ENCODE assay signal across 9 cellular contexts in the genomic region with DNA sequence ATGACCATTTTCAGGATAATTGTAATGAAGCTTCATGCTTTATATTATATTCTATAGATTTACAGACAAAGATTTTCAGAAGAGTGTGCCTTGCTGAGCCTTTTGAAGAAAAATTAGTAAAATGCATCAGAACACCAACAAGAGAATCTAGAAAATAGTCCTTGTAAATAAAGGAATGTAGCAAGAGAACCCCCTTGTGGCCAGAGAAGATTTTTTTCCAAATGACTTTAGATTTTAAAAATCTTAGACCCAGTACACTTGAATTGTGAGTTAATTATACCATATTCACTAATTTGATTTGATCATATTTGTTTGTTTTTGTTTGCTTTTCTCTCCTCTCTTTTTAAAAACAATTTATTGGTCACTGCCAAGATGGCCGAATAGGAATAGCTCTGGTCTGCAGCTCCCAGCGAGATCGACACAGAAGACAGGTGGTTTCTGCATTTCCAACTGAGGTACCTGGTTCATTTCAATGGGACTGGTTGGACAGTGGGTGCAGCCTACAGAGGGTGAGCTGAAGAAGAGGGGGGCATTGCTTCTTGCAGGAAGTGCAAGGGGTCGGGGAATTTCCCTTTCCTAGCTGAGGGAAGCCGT. TPM values are rescaled to one million over a fixed set of nuclear protein-coding genes. Genes with fewer than 3 reads are reported as not detected.
DNase-seq lines count a peak whose midpoint lies in the region; ATAC-seq, FAIRE-seq and TF ChIP-seq lines count a peak whose summit lies in the region.
"Had no signal": no experiment of that assay in that cellular context is flagged by ENCODE, and none has a peak within 500 bp of the region (broad histone marks: within the 10 kb centered on the region; RNA-seq: fewer than 3 reads in every experiment).

No MANE protein-coding gene starts in this region.

- no peak for FAIRE-seq in K562 (lab: Jason Lieb, UNC)

- H3K36me3 ChIP-seq in K562 (ENCODE audit: control insufficient read depth, insufficient read depth, low read length): no peaks in the 10 kb centered on the region

- H3K4me3 Mint-ChIP-seq in activated T-helper 2 cell treated with anti-CD3 and anti-CD28 coated beads, Interferon-gamma antibody, Interleukin-2, Interleukin-4, amounts not matched to agents 10 μg/mL and 5 μg/mL and 100 μg/mL, durations not matched to agents 14 hours and 24 hours and 36 hours (ENCODE audit: low read depth): no peak overlapping the region

- H3K4me1 ChIP-seq in K562 (replicated peaks in 1 of 2; ENCODE audit: control insufficient read depth in 2 of 2, insufficient read depth in 2 of 2, low read length in 2 of 2): no peaks in the 10 kb centered on the region

- 0% methylated on average over 5 of the region's 5 CpGs for WGBS in K562 (ENCODE audit: insufficient coverage, low coverage, missing lambda C conversion rate)

- H3K9me3 ChIP-seq in K562 (replicated peaks; ENCODE audit: control insufficient read depth, insufficient read depth, low read depth, low read length): no peaks in the 10 kb centered on the region

- H3K27ac Mint-ChIP-seq in activated T-helper 2 cell treated with anti-CD3 and anti-CD28 coated beads, Interferon-gamma antibody, Interleukin-2, Interleukin-4, amounts not matched to agents 10 μg/mL and 5 μg/mL and 100 μg/mL, durations not matched to agents 14 hours and 24 hours and 36 hours: no peak overlapping the region

- TF ChIP-seq POLR2A in K562 (conservative IDR thresholded peaks at IDR 0.05): no peak

- BruUV-seq in K562 (replicated peaks; lab: Mats Ljungman, UMichigan): no TSS peak

- H3K4me1 Mint-ChIP-seq in activated T-helper 2 cell treated with anti-CD3 and anti-CD28 coated beads, Interferon-gamma antibody, Interleukin-2, Interleukin-4, amounts not matched to agents 10 μg/mL and 5 μg/mL and 100 μg/mL, durations not matched to agents 14 hours and 24 hours and 36 hours (ENCODE audit: low read depth): no peaks in the 10 kb centered on the region

- no peaks in the 10 kb centered on the region for H3K79me2 ChIP-seq in K562 (ENCODE audit: control insufficient read depth, insufficient read depth, low read length)

- no peak overlapping the region for H3K9ac ChIP-seq in K562 (ENCODE audit: insufficient read depth in 1 of 2, low read depth in 2 of 2, low read length in 2 of 2)

- H3K4me2 ChIP-seq in K562 (ENCODE audit: insufficient read depth, low read length): no peak overlapping the region

- DNase-seq in ELR (ENCODE audit: low read depth) (peak; percentile 61), LNCaP clone FGC (ENCODE audit: low read depth) (no peak), K562 (ENCODE audit: extremely low read depth in 1 of 4, low spot score in 3 of 4) (peak in 2 of 4 experiments; percentile 6 to 9), myocyte (ENCODE audit: low read depth) (peak; percentile 57)
- no peak for DNase-seq in activated T-helper 2 cell treated with anti-CD3 and anti-CD28 coated beads, Interferon-gamma antibody, Interleukin-2, Interleukin-4, amounts not matched to agents 10 μg/mL and 5 μg/mL and 100 μg/mL, durations not matched to agents 14 hours and 24 hours and 36 hours (ENCODE audit: low spot score)

- intact Hi-C loops in K562 (cut with micrococcal nuclease): loop anchor here (2.0 kb wide), 1 partner anchor 463 kb away; no protein-coding TSS in a partner anchor
- intact Hi-C loops in activated T-helper 2 cell treated with anti-CD3 and anti-CD28 coated beads, Interferon-gamma antibody, Interleukin-2, Interleukin-4, amounts not matched to agents 10 μg/mL and 5 μg/mL and 100 μg/mL, durations not matched to agents 14 hours and 24 hours and 36 hours (cut with micrococcal nuclease): loop anchor here (1.0 to 5.0 kb wide), 2 partner anchors 462 to 475 kb away; no protein-coding TSS in a partner anchor

- peak; percentile 29 to 45; a peak in 3 of 4 replicates for TF ChIP-seq RAD21 in K562 (CRISPR knock-in tag; conservative IDR thresholded peaks at IDR 0.05 in 1 of 2, IDR thresholded peaks at IDR 0.05 in 1 of 2)

- H3K9me1 ChIP-seq in K562 (ENCODE audit: control insufficient read depth, insufficient read depth, low read length): no peaks in the 10 kb centered on the region

- no peaks in the 10 kb centered on the region for H3K27me3 ChIP-seq in K562 (ENCODE audit: control insufficient read depth in 2 of 2, insufficient read depth in 2 of 2, low read length in 2 of 2)

- CTCF ChIA-PET in K562 (lab: Yijun Ruan, JAX; ENCODE audit: low intra/inter-chr PET ratio): interaction anchor here (1.5 kb wide), 1 partner anchor 477 kb away, joined by 8 read pairs; no protein-coding TSS in a partner anchor

- no peaks in the 10 kb centered on the region for H3K9me3 Mint-ChIP-seq in activated T-helper 2 cell treated with anti-CD3 and anti-CD28 coated beads, Interferon-gamma antibody, Interleukin-2, Interleukin-4, amounts not matched to agents 10 μg/mL and 5 μg/mL and 100 μg/mL, durations not matched to agents 14 hours and 24 hours and 36 hours

- H3K27ac ChIP-seq in K562 (ENCODE audit: extremely low read depth, low read depth, low read length): no peak overlapping the region

- ATAC-seq in K562 (no peak), HG03280 (IDR thresholded peaks at IDR 0.05; ENCODE audit: unreplicated experiment) (no peak), HG03565 (IDR thresholded peaks at IDR 0.05; ENCODE audit: unreplicated experiment) (no peak), GM19397 (IDR thresholded peaks at IDR 0.05; ENCODE audit: unreplicated experiment) (no peak)

- no peaks in the 10 kb centered on the region for H4K20me1 ChIP-seq in K562 (replicated peaks; ENCODE audit: control insufficient read depth, insufficient read depth, low read length)

- POLR2A ChIA-PET in K562 (lab: Yijun Ruan, JAX): no interaction called here

- TF ChIP-seq EP300 in K562 (IDR thresholded peaks at IDR 0.05; ENCODE audit: low read length): no peak

- peaks cover 32% of the 10 kb centered on the region for H3K27me3 Mint-ChIP-seq in activated T-helper 2 cell treated with anti-CD3 and anti-CD28 coated beads, Interferon-gamma antibody, Interleukin-2, Interleukin-4, amounts not matched to agents 10 μg/mL and 5 μg/mL and 100 μg/mL, durations not matched to agents 14 hours and 24 hours and 36 hours (ENCODE audit: low read depth)

- in situ Hi-C loops in K562 (cut with MboI): no loop called here

- TF ChIP-seq CTCF in LNCaP clone FGC (IDR thresholded peaks at IDR 0.05; ENCODE audit: control insufficient read depth, extremely low read depth, insufficient read depth) (peak; percentile 39; the same call in 1 of the 2 replicates), K562 (IDR thresholded peaks at IDR 0.05 in 2 of 3, conservative IDR thresholded peaks at IDR 0.05 in 1 of 3; ENCODE audit: insufficient read depth in 2 of 3, low read depth in 1 of 3, low read length in 3 of 3) (peak in 1 of 3 experiments; percentile 22; a peak in 1 of 6 replicates)

- H2AFZ ChIP-seq in K562 (ENCODE audit: low read depth, low read length): no peak overlapping the region

- H3K36me3 Mint-ChIP-seq in activated T-helper 2 cell treated with anti-CD3 and anti-CD28 coated beads, Interferon-gamma antibody, Interleukin-2, Interleukin-4, amounts not matched to agents 10 μg/mL and 5 μg/mL and 100 μg/mL, durations not matched to agents 14 hours and 24 hours and 36 hours (ENCODE audit: low read depth): no peaks in the 10 kb centered on the region

- H3K4me3 ChIP-seq in LNCaP clone FGC (ENCODE audit: low read depth, low read length): no peak overlapping the region
- H3K4me3 ChIP-seq in K562: no peak overlapping the region
- H3K4me3 ChIP-seq: lung had no signal

RNA-seq across cellular contexts. Expression of a gene that starts 12.8 kb away (rescaled TPM):
- not detected in 2 replicates for total RNA-seq in K562 (2011; cell fraction: chromatin; rRNA removed; ENCODE audit: low replicate concordance)
- total RNA-seq in K562 (2011; cell fraction: nucleolus; rRNA removed): not detected in 2 replicates
- total RNA-seq in K562 (2011; cell fraction: nucleoplasm; rRNA removed): not detected in 2 replicates
- not detected in 2 replicates for total RNA-seq in K562 (2014; rRNA removed)
- total RNA-seq in K562 (2014; rRNA removed; fragmentation: Illumina TruSeq; extraction: Trizol): not detected in 2 replicates
- not detected in 2 replicates for total RNA-seq in K562 (2015; rRNA removed; fragmentation: Illumina TruSeq; extraction: Trizol)
- total RNA-seq in K562 (2021): 0.18 and 0.22 TPM in 2 replicates
- polyA plus RNA-seq in K562 (2011; rRNA removed): not detected in 2 replicates
- not detected in 2 replicates for polyA plus RNA-seq in K562 (2011; cell fraction: cytosol; rRNA removed)
- not detected in 2 replicates for polyA plus RNA-seq in K562 (2011; cell fraction: nucleus; rRNA removed)
- 0.10 TPM in 1 of 2 replicates, not detected in the other for polyA plus RNA-seq in K562 (2012)
- polyA plus RNA-seq in K562 (2014; fragmentation: Illumina TruSeq; extraction: Trizol): 0.07 TPM in 1 of 2 replicates, not detected in the other
- under 1 TPM in 1 of 2 experiments, not detected in 1; 0.04 TPM for polyA plus RNA-seq in K562 (2014; fragmentation: Nextera tagmentation; extraction: Ambion mirVana)
- polyA plus RNA-seq in K562 (2014; rRNA removed): not detected in 2 replicates
- not detected in 2 replicates for polyA minus RNA-seq in K562 (2011; rRNA and poly(A)+ RNA removed)
- not detected in 2 replicates for polyA minus RNA-seq in K562 (2011; cell fraction: cytosol; rRNA and poly(A)+ RNA removed)
- polyA minus RNA-seq in K562 (2011; cell fraction: nucleus; rRNA and poly(A)+ RNA removed): not detected in 2 replicates
- total RNA-seq in myocyte: 26.0 and 41.6 TPM in 2 replicates
- polyA plus RNA-seq in myocyte (2012): 1.8 TPM
- 7.5 and 8.3 TPM in 2 replicates for total RNA-seq in activated T-helper 2 cell treated with anti-CD3 and anti-CD28 coated beads, Interferon-gamma antibody, Interleukin-2, Interleukin-4, amounts not matched to agents 10 μg/mL and 5 μg/mL and 100 μg/mL, durations not matched to agents 14 hours and 24 hours and 36 hours

RNA-seq across cellular contexts. Expression of a gene that starts 42.2 kb away (rescaled TPM):
- total RNA-seq in K562 (2011; cell fraction: chromatin; rRNA removed; ENCODE audit: low replicate concordance): not detected in 2 replicates
- total RNA-seq in K562 (2011; cell fraction: nucleolus; rRNA removed): not detected in 2 replicates
- total RNA-seq in K562 (2011; cell fraction: nucleoplasm; rRNA removed): not detected in 2 replicates
- not detected in 2 replicates for total RNA-seq in K562 (2014; rRNA removed)
- total RNA-seq in K562 (2014; rRNA removed; fragmentation: Illumina TruSeq; extraction: Trizol): not detected in 2 replicates
- total RNA-seq in K562 (2015; rRNA removed; fragmentation: Illumina TruSeq; extraction: Trizol): not detected in 2 replicates
- 0.11 TPM in 1 of 2 replicates, not detected in the other for total RNA-seq in K562 (2021)
- not detected in 2 replicates for polyA plus RNA-seq in K562 (2011; rRNA removed)
- not detected in 2 replicates for polyA plus RNA-seq in K562 (2011; cell fraction: cytosol; rRNA removed)
- not detected in 2 replicates for polyA plus RNA-seq in K562 (2011; cell fraction: nucleus; rRNA removed)
- not detected in 2 replicates for polyA plus RNA-seq in K562 (2012)
- polyA plus RNA-seq in K562 (2014; fragmentation: Illumina TruSeq; extraction: Trizol): not detected in 2 replicates
- not detected for polyA plus RNA-seq in K562 (2014; fragmentation: Nextera tagmentation; extraction: Ambion mirVana)
- not detected in 2 replicates for polyA plus RNA-seq in K562 (2014; rRNA removed)
- not detected in 2 replicates for polyA minus RNA-seq in K562 (2011; rRNA and poly(A)+ RNA removed)
- polyA minus RNA-seq in K562 (2011; cell fraction: cytosol; rRNA and poly(A)+ RNA removed): not detected in 2 replicates
- polyA minus RNA-seq in K562 (2011; cell fraction: nucleus; rRNA and poly(A)+ RNA removed): not detected in 2 replicates
- 33.3 and 39.3 TPM in 2 replicates for total RNA-seq in myocyte
- polyA plus RNA-seq in myocyte (2012): 13.5 TPM
- 14.4 and 16.0 TPM in 2 replicates for total RNA-seq in activated T-helper 2 cell treated with anti-CD3 and anti-CD28 coated beads, Interferon-gamma antibody, Interleukin-2, Interleukin-4, amounts not matched to agents 10 μg/mL and 5 μg/mL and 100 μg/mL, durations not matched to agents 14 hours and 24 hours and 36 hours

Comparison
In these comparisons a context has a peak if more than half of its experiments do, and no peak if none do; other contexts are left out.
1. DNase-seq: peak in ELR (single experiment) and myocyte (single experiment); none in LNCaP clone FGC (single experiment) and activated T-helper 2 cell treated with anti-CD3 and anti-CD28 coated beads, Interferon-gamma antibody, Interleukin-2, Interleukin-4, amounts not matched to agents 10 μg/mL and 5 μg/mL and 100 μg/mL, durations not matched to agents 14 hours and 24 hours and 36 hours (single experiment).
2. RNA of a gene that starts 42.2 kb away (total RNA-seq): 33.3 to 39.3 TPM in myocyte and 14.4 to 16.0 TPM in activated T-helper 2 cell treated with anti-CD3 and anti-CD28 coated beads, Interferon-gamma antibody, Interleukin-2, Interleukin-4, amounts not matched to agents 10 μg/mL and 5 μg/mL and 100 μg/mL, durations not matched to agents 14 hours and 24 hours and 36 hours; 0.11 TPM in K562; every median in the first group is over 10 times any median in the second.